In the genomic region with DNA sequence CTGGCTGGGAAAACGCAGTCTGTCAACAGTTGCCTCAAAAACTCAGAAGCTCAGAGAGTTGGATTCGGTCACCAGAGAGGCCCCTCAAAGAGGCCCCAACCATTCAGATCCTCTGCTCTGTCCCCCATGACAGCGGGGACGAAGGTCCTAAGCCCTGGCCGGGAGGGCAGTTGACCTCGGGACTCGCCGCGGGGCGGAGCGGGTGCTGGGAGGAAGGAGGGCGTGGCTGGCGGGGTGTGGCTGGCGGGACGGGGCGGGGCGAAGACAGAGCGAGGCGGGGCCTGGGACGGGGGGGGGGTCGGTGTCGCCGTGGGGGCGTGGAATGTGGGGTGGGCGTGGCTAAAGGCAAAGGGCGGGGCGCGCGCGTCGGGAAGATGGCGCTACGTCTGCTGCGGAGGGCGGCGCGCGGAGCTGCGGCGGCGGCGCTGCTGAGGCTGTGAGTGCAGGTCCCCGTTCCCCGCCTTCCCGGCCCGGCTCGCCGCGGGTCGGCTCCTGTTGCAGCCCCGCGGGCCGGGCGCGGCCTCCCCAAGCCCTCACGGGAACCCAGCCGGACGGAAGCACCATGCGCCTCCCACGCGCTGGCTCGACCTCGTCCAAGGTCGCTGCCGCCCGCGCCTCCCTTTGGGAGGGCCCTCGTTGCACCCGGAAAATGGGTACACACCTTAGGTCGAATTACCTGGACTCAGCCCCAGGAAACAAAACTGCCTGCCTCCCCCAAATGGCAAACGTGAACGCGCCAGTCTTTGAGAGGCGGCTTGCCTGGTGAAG, we compare ENCODE assay signal across 8 cellular contexts. TPM values are rescaled to one million over a fixed set of nuclear protein-coding genes. Genes with fewer than 3 reads are reported as not detected.
DNase-seq lines count a peak whose midpoint lies in the region; ATAC-seq and TF ChIP-seq lines count a peak whose summit lies in the region.

A gene (plus strand): TSS at position 369 of the 768 bp plus-strand sequence.

- peak within 1 kb of the TSS; percentile 88 to 98 (median 94) for H3K27ac Mint-ChIP-seq in CD8-positive, alpha-beta memory T cell
- H3K27ac Mint-ChIP-seq in endodermal cell: peak within 1 kb of the TSS; percentile 82

- H3K4me1 ChIP-seq in CD8-positive, alpha-beta memory T cell (ENCODE audit: insufficient read depth, low read length): peaks cover 22% of the 10 kb centered on the region
- no peaks in the 10 kb centered on the region for H3K4me1 ChIP-seq in endodermal cell (ENCODE audit: control insufficient read depth, insufficient read depth, low read length)

- peaks cover 51 to 66% (median 65%) of the 10 kb centered on the region in 3 donors for H3K4me1 Mint-ChIP-seq in CD8-positive, alpha-beta memory T cell
- peaks cover 22% of the 10 kb centered on the region for H3K4me1 Mint-ChIP-seq in endodermal cell

- POLR2A ChIA-PET in CD8-positive, alpha-beta memory T cell (lab: Charles Lee): interaction anchor here (1.0 to 1.6 kb wide), 5 partner anchors 49 to 1068 kb away, joined by 3 to 8 read pairs (median 3); a partner anchor contains a TSS

- no peak for TF ChIP-seq CTCF in endodermal cell (conservative IDR thresholded peaks at IDR 0.05)

- peak; percentile 86 to 93 (median 87) for DNase-seq in CD8-positive, alpha-beta memory T cell
- peak; percentile 79 to 80 for DNase-seq in NOMO-1 (lab: John Stamatoyannopoulos, UW; ENCODE audit: unreplicated experiment in 2 of 2)
- DNase-seq in activated CD8-positive, alpha-beta memory T cell treated with anti-CD3 and anti-CD28 coated beads, Interleukin-2, amount 50 U/mL, for 24 hours (ENCODE audit: extremely low read depth): peak; percentile 77
- DNase-seq in endodermal cell: peak; percentile 98
- DNase-seq in midbrain (lab: John Stamatoyannopoulos, UW): peak; percentile 87
- peak; percentile 87 to 88 for DNase-seq in stimulated activated CD8-positive, alpha-beta memory T cell treated with anti-CD3 and anti-CD28 coated beads, Interleukin-2, amount 100 ng/mL, for 1 hour (ENCODE audit: low read depth in 2 of 2)

- ATAC-seq in GM19438 (IDR thresholded peaks at IDR 0.05; ENCODE audit: low read depth, unreplicated experiment) (peak; percentile 81), HG03565 (IDR thresholded peaks at IDR 0.05; ENCODE audit: unreplicated experiment) (peak; percentile 77)

- no peaks in the 10 kb centered on the region for H3K9me3 ChIP-seq in CD8-positive, alpha-beta memory T cell (ENCODE audit: low read length)
- no peaks in the 10 kb centered on the region for H3K9me3 ChIP-seq in endodermal cell (ENCODE audit: control insufficient read depth, low read length)

- H3K4me3 Mint-ChIP-seq in CD8-positive, alpha-beta memory T cell: peak within 1 kb of the TSS; percentile 90 to 97 (median 91)
- peak within 1 kb of the TSS; percentile 69 for H3K4me3 Mint-ChIP-seq in endodermal cell

- CTCF ChIA-PET in CD8-positive, alpha-beta memory T cell (lab: Charles Lee): interaction anchor here (0.7 to 2.0 kb wide), 7 partner anchors 9 to 909 kb away, joined by 3 to 9 read pairs (median 6); a partner anchor contains a TSS

- H3K36me3 ChIP-seq in CD8-positive, alpha-beta memory T cell (ENCODE audit: insufficient read depth, low read length): no peaks in the 10 kb centered on the region
- H3K36me3 ChIP-seq in endodermal cell (ENCODE audit: control insufficient read depth, insufficient read depth, low read length): no peaks in the 10 kb centered on the region

- peaks cover 0 to 4% (median 3%) of the 10 kb centered on the region in 3 donors for H3K36me3 Mint-ChIP-seq in CD8-positive, alpha-beta memory T cell
- H3K36me3 Mint-ChIP-seq in endodermal cell (ENCODE audit: low read depth): no peaks in the 10 kb centered on the region

- no peaks in the 10 kb centered on the region for H3K27me3 ChIP-seq in CD8-positive, alpha-beta memory T cell (ENCODE audit: insufficient read depth, low read length, poor library complexity, severe bottlenecking)
- no peaks in the 10 kb centered on the region for H3K27me3 ChIP-seq in endodermal cell (ENCODE audit: control insufficient read depth, insufficient read depth, low read length, poor library complexity, severe bottlenecking)

- H3K9me3 Mint-ChIP-seq in CD8-positive, alpha-beta memory T cell: no peaks in the 10 kb centered on the region
- H3K9me3 Mint-ChIP-seq in endodermal cell: no peaks in the 10 kb centered on the region

- peak within 1 kb of the TSS; percentile 77 for H3K4me3 ChIP-seq in CD8-positive, alpha-beta memory T cell (ENCODE audit: low read length)
- H3K4me3 ChIP-seq in endodermal cell (ENCODE audit: low read length): peak within 1 kb of the TSS; percentile 91

- WGBS in endodermal cell (ENCODE audit: insufficient coverage in 1 of 2, insufficient read length in 1 of 2), 2 experiments: 0 to 2% methylated on average over 24 to 70 of the region's 74 CpGs

- H3K9ac ChIP-seq in endodermal cell (ENCODE audit: extremely low read depth, low read length, poor library complexity, severe bottlenecking): peak within 1 kb of the TSS; percentile 82

- H3K27me3 Mint-ChIP-seq in CD8-positive, alpha-beta memory T cell: peaks cover 0 to 1% of the 10 kb centered on the region in 2 donors
- peaks cover 3% of the 10 kb centered on the region for H3K27me3 Mint-ChIP-seq in endodermal cell (ENCODE audit: insufficient read depth)

- H3K27ac ChIP-seq in CD8-positive, alpha-beta memory T cell (ENCODE audit: low read depth, low read length): peak within 1 kb of the TSS; percentile 68
- H3K27ac ChIP-seq in endodermal cell (ENCODE audit: low read depth, low read length): peak within 1 kb of the TSS; percentile 72

RNA-seq across cellular contexts. Expression of the gene that starts here (rescaled TPM):
- total RNA-seq in CD8-positive, alpha-beta memory T cell: 1 to 10 TPM; 3.8 to 5.6 TPM
- polyA plus RNA-seq in CD8-positive, alpha-beta memory T cell: 16.3 TPM
- 10 to 100 TPM in 1 of 2 donors, 1 to 10 TPM in 1; 9.8 to 13.3 TPM for total RNA-seq in endodermal cell
- polyA plus RNA-seq in endodermal cell (2013, experiment 1 of 2): 16.6 TPM
- polyA plus RNA-seq in endodermal cell (2013, experiment 2 of 2): 13.5 TPM

Comparison
In these comparisons a context has a peak if more than half of its experiments do, and no peak if none do; other contexts are left out.
1. Peak in every context shown above with its lines: DNase-seq, ATAC-seq, H3K4me3 ChIP-seq and H3K27ac ChIP-seq.